ENCODE assay signal across 1 cellular context in the genomic region with DNA sequence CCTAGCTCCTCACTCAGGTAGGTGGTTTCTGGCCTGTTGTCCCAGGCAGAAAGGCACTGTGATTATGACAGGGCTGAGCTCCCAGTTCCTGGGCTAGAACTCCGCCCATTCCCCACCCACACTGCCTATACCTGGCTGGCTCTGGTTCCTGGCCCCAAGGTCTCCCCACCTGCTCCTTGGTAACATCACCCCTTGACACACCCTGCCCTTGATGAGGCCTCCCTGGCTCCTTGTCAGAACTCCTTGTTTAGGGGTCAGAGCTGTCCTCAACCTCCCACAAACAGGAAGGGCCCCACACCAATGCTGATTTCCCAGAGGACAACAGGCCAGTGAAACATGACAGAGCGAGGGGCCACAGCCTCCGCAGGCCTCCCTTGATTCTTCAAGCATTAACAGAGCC.
TF ChIP-seq lines count a peak whose summit lies in the region.

No MANE protein-coding gene starts in this region.

TF ChIP-seq in GM12878, 131 proteins besides CTCF, POLR2A, EP300 and RAD21:
- TF ChIP-seq, protein P1, sequence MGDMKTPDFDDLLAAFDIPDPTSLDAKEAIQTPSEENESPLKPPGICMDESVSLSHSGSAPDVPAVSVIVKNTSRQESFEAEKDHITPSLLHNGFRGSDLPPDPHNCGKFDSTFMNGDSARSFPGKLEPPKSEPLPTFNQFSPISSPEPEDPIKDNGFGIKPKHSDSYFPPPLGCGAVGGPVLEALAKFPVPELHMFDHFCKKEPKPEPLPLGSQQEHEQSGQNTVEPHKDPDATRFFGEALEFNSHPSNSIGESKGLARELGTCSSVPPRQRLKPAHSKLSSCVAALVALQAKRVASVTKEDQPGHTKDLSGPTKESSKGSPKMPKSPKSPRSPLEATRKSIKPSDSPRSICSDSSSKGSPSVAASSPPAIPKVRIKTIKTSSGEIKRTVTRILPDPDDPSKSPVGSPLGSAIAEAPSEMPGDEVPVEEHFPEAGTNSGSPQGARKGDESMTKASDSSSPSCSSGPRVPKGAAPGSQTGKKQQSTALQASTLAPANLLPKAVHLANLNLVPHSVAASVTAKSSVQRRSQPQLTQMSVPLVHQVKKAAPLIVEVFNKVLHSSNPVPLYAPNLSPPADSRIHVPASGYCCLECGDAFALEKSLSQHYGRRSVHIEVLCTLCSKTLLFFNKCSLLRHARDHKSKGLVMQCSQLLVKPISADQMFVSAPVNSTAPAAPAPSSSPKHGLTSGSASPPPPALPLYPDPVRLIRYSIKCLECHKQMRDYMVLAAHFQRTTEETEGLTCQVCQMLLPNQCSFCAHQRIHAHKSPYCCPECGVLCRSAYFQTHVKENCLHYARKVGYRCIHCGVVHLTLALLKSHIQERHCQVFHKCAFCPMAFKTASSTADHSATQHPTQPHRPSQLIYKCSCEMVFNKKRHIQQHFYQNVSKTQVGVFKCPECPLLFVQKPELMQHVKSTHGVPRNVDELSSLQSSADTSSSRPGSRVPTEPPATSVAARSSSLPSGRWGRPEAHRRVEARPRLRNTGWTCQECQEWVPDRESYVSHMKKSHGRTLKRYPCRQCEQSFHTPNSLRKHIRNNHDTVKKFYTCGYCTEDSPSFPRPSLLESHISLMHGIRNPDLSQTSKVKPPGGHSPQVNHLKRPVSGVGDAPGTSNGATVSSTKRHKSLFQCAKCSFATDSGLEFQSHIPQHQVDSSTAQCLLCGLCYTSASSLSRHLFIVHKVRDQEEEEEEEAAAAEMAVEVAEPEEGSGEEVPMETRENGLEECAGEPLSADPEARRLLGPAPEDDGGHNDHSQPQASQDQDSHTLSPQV (IDR thresholded peaks at IDR 0.05): no peak
- no peak for TF ChIP-seq GATAD2B (conservative IDR thresholded peaks at IDR 0.05; ENCODE audit: low read depth)
- no peak for TF ChIP-seq HSF1 (IDR thresholded peaks at IDR 0.05; ENCODE audit: low read depth, low read length)
- TF ChIP-seq MEF2B (IDR thresholded peaks at IDR 0.05; ENCODE audit: partially characterized antibody, poor library complexity, severe bottlenecking): no peak
- no peak for TF ChIP-seq POLR2AphosphoS2 (IDR thresholded peaks at IDR 0.05; ENCODE audit: low read depth, low read length)
- TF ChIP-seq ASH2L (IDR thresholded peaks at IDR 0.05; ENCODE audit: borderline replicate concordance, low read depth): no peak
- TF ChIP-seq ZNF687 (IDR thresholded peaks at IDR 0.05): no peak
- TF ChIP-seq, protein P2, sequence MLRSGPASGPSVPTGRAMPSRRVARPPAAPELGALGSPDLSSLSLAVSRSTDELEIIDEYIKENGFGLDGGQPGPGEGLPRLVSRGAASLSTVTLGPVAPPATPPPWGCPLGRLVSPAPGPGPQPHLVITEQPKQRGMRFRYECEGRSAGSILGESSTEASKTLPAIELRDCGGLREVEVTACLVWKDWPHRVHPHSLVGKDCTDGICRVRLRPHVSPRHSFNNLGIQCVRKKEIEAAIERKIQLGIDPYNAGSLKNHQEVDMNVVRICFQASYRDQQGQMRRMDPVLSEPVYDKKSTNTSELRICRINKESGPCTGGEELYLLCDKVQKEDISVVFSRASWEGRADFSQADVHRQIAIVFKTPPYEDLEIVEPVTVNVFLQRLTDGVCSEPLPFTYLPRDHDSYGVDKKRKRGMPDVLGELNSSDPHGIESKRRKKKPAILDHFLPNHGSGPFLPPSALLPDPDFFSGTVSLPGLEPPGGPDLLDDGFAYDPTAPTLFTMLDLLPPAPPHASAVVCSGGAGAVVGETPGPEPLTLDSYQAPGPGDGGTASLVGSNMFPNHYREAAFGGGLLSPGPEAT (IDR thresholded peaks at IDR 0.05; ENCODE audit: low read depth): no peak
- TF ChIP-seq CREB1 (IDR thresholded peaks at IDR 0.05; ENCODE audit: low read depth): no peak
- TF ChIP-seq FOXK2 (IDR thresholded peaks at IDR 0.05): no peak
- TF ChIP-seq, protein P3, sequence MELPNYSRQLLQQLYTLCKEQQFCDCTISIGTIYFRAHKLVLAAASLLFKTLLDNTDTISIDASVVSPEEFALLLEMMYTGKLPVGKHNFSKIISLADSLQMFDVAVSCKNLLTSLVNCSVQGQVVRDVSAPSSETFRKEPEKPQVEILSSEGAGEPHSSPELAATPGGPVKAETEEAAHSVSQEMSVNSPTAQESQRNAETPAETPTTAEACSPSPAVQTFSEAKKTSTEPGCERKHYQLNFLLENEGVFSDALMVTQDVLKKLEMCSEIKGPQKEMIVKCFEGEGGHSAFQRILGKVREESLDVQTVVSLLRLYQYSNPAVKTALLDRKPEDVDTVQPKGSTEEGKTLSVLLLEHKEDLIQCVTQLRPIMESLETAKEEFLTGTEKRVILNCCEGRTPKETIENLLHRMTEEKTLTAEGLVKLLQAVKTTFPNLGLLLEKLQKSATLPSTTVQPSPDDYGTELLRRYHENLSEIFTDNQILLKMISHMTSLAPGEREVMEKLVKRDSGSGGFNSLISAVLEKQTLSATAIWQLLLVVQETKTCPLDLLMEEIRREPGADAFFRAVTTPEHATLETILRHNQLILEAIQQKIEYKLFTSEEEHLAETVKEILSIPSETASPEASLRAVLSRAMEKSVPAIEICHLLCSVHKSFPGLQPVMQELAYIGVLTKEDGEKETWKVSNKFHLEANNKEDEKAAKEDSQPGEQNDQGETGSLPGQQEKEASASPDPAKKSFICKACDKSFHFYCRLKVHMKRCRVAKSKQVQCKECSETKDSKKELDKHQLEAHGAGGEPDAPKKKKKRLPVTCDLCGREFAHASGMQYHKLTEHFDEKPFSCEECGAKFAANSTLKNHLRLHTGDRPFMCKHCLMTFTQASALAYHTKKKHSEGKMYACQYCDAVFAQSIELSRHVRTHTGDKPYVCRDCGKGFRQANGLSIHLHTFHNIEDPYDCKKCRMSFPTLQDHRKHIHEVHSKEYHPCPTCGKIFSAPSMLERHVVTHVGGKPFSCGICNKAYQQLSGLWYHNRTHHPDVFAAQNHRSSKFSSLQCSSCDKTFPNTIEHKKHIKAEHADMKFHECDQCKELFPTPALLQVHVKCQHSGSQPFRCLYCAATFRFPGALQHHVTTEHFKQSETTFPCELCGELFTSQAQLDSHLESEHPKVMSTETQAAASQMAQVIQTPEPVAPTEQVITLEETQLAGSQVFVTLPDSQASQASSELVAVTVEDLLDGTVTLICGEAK (IDR thresholded peaks at IDR 0.05; ENCODE audit: borderline replicate concordance): no peak
- TF ChIP-seq RUNX3 (IDR thresholded peaks at IDR 0.05; ENCODE audit: low read length): no peak
- no peak for TF ChIP-seq SP1 (IDR thresholded peaks at IDR 0.05; ENCODE audit: low read depth, low read length)
- no peak for TF ChIP-seq MEF2A (IDR thresholded peaks at IDR 0.05; ENCODE audit: insufficient read depth, low read depth, low read length)
- no peak for TF ChIP-seq HDGF (IDR thresholded peaks at IDR 0.05)
